25 cellular contexts compared by ENCODE assay signal in genomic region chr3:186171528-186171927, GRCh38.
"Had no signal": no experiment of that assay in that cellular context is flagged by ENCODE, and none has a peak within 500 bp of the region (broad histone marks: within the 10 kb centered on the region; RNA-seq: fewer than 3 reads in every experiment).

No MANE protein-coding gene starts in this region.

- H3K4me1 Mint-ChIP-seq: activated CD4-positive, alpha-beta memory T cell treated with anti-CD3 and anti-CD28 coated beads, Interleukin-2, amount 10 ng/mL, durations not matched to agents 7 days and 5 days; activated CD4-positive, alpha-beta T cell treated with anti-CD3 and anti-CD28 coated beads, Interleukin-2, amount 10 ng/mL, durations not matched to agents 7 days and 5 days; activated T-helper 17 cell treated with anti-CD3 and anti-CD28 coated beads, Interleukin-2, amount 50 U/mL, for 72 hours had no signal

- DNase-seq: activated CD4-positive, alpha-beta memory T cell treated with anti-CD3 and anti-CD28 coated beads, Interleukin-2, amount 10 ng/mL, durations not matched to agents 7 days and 5 days; activated CD4-positive, alpha-beta T cell treated with anti-CD3 and anti-CD28 coated beads for 1 hour; activated CD4-positive, alpha-beta T cell treated with anti-CD3 and anti-CD28 coated beads for 4 hours; activated CD4-positive, alpha-beta T cell treated with anti-CD3 and anti-CD28 coated beads, Interleukin-2, amount 10 ng/mL, durations not matched to agents 7 days and 5 days; activated CD4-positive, alpha-beta T cell treated with anti-CD3 and anti-CD28 coated beads, Interleukin-2, amount 50 U/mL, for 4 hours; activated CD4-positive, CD25-positive, alpha-beta regulatory T cell; activated effector memory CD4-positive, alpha-beta T cell treated with Interleukin-2 at 50 U/mL for 16 hours; activated gamma-delta T cell treated with Interleukin-2 at 50 U/mL for 16 hours; activated naive CD4-positive, alpha-beta T cell treated with anti-CD3 and anti-CD28 coated beads, Interleukin-2, amount 50 U/mL, for 16 hours; activated naive CD4-positive, alpha-beta T cell treated with Interleukin-2 at 50 U/mL for 16 hours; activated T-cell treated with anti-CD3 and anti-CD28 coated beads, Interleukin-2, amount 50 U/mL, for 4 hours; amniotic stem cell; anterior cingulate cortex; central memory CD4-positive, alpha-beta T cell; dorsolateral prefrontal cortex; effector memory CD4-positive, alpha-beta T cell; erythroblast; esophagus squamous epithelium; T-helper 2 cell had no signal

- H3K4me3 Mint-ChIP-seq: activated CD4-positive, alpha-beta memory T cell treated with anti-CD3 and anti-CD28 coated beads, Interleukin-2, amount 10 ng/mL, durations not matched to agents 7 days and 5 days; activated CD4-positive, alpha-beta T cell treated with anti-CD3 and anti-CD28 coated beads, Interleukin-2, amount 10 ng/mL, durations not matched to agents 7 days and 5 days; activated naive CD8-positive, alpha-beta T cell; activated T-cell treated with anti-CD3 and anti-CD28 coated beads, Interleukin-2, amount 50 U/mL, for 4 hours; activated T-helper 17 cell treated with anti-CD3 and anti-CD28 coated beads, Interleukin-2, amount 50 U/mL, for 72 hours; dendritic cell treated with granulocyte-macrophage colony-stimulating factor and Interleukin-4, amounts not matched to agents 40 ng/mL and 50 ng/mL, for 4 days; endodermal cell had no signal

- H3K27ac Mint-ChIP-seq: activated CD4-positive, alpha-beta memory T cell treated with anti-CD3 and anti-CD28 coated beads, Interleukin-2, amount 10 ng/mL, durations not matched to agents 7 days and 5 days; activated CD4-positive, alpha-beta T cell treated with anti-CD3 and anti-CD28 coated beads, Interleukin-2, amount 10 ng/mL, durations not matched to agents 7 days and 5 days; activated naive CD8-positive, alpha-beta T cell; activated T-helper 17 cell treated with anti-CD3 and anti-CD28 coated beads, Interleukin-2, amount 50 U/mL, for 72 hours; dendritic cell treated with granulocyte-macrophage colony-stimulating factor and Interleukin-4, amounts not matched to agents 40 ng/mL and 50 ng/mL, for 4 days; endodermal cell had no signal

- H3K4me3 ChIP-seq: cardiac muscle cell, coronary artery, dorsolateral prefrontal cortex, esophagus squamous epithelium had no signal

- H3K9me3 Mint-ChIP-seq: activated CD4-positive, alpha-beta memory T cell treated with anti-CD3 and anti-CD28 coated beads, Interleukin-2, amount 10 ng/mL, durations not matched to agents 7 days and 5 days; activated CD4-positive, alpha-beta T cell treated with anti-CD3 and anti-CD28 coated beads, Interleukin-2, amount 10 ng/mL, durations not matched to agents 7 days and 5 days; activated T-cell treated with anti-CD3 and anti-CD28 coated beads, Interleukin-2, amount 50 U/mL, for 4 hours; dendritic cell treated with granulocyte-macrophage colony-stimulating factor and Interleukin-4, amounts not matched to agents 40 ng/mL and 50 ng/mL, for 4 days had no signal

- H3K27me3 Mint-ChIP-seq: dendritic cell treated with granulocyte-macrophage colony-stimulating factor and Interleukin-4, amounts not matched to agents 40 ng/mL and 50 ng/mL, for 4 days had no signal

- H3K36me3 Mint-ChIP-seq: activated naive CD8-positive, alpha-beta T cell had no signal
